1 cellular context compared by ENCODE assay signal in genomic region chr1:64745986-64746940, GRCh38.
TF ChIP-seq lines count a peak whose summit lies in the region.

No MANE protein-coding gene starts in this region.

TF ChIP-seq in K562, 482 proteins besides CTCF, POLR2A, EP300 and RAD21 (continued from another document):
- TF ChIP-seq MGA (IDR thresholded peaks at IDR 0.05) = no peak
- TF ChIP-seq ZNF584 (CRISPR knock-in tag; IDR thresholded peaks at IDR 0.05; ENCODE audit: low read depth) = no peak
- TF ChIP-seq KDM5B (IDR thresholded peaks at IDR 0.05; ENCODE audit: insufficient replicate concordance, low read depth, low read length) = no peak
- no peak for TF ChIP-seq JUND (IDR thresholded peaks at IDR 0.05; ENCODE audit: borderline replicate concordance, low read depth, low read length)
- TF ChIP-seq JUND (tag; IDR thresholded peaks at IDR 0.05; ENCODE audit: borderline replicate concordance, low read depth, low read length) = no peak
- no peak for TF ChIP-seq ZMIZ1 (IDR thresholded peaks at IDR 0.05; ENCODE audit: low read depth in 2 of 2, low read length in 2 of 2)
- TF ChIP-seq ZNF41 (CRISPR knock-in tag; conservative IDR thresholded peaks at IDR 0.05) = no peak
- TF ChIP-seq CBX3 (IDR thresholded peaks at IDR 0.05; ENCODE audit: borderline replicate concordance in 1 of 2, low read length in 2 of 2) = no peak
- no peak for TF ChIP-seq MECOM (CRISPR knock-in tag; IDR thresholded peaks at IDR 0.05)
- no peak for TF ChIP-seq ZNF780A (CRISPR knock-in tag; IDR thresholded peaks at IDR 0.05)
- no peak for TF ChIP-seq MNT (conservative IDR thresholded peaks at IDR 0.05)
